ENCODE assay signal across 1 cellular context in genomic region chr19:3809881-3810707, GRCh38.
TF ChIP-seq lines count a peak whose summit lies in the region.

No MANE protein-coding gene starts in this region.

TF ChIP-seq in IMR-90, 13 proteins besides CTCF, POLR2A, EP300 and RAD21:
- TF ChIP-seq NFE2L2 (IDR thresholded peaks at IDR 0.05; ENCODE audit: low read depth, low read length), result no peak
- no peak for TF ChIP-seq BHLHE40 (IDR thresholded peaks at IDR 0.05; ENCODE audit: low read depth, low read length)
- TF ChIP-seq SMC3 (IDR thresholded peaks at IDR 0.05; ENCODE audit: low read depth, low read length), result no peak
- TF ChIP-seq MAFK (IDR thresholded peaks at IDR 0.05; ENCODE audit: low read depth, low read length), result no peak
- no peak for TF ChIP-seq MAZ (IDR thresholded peaks at IDR 0.05; ENCODE audit: borderline replicate concordance, low read depth, low read length)
- TF ChIP-seq ELK1 (IDR thresholded peaks at IDR 0.05; ENCODE audit: borderline replicate concordance, low read depth, low read length), result no peak
- TF ChIP-seq USF2 (IDR thresholded peaks at IDR 0.05; ENCODE audit: low read depth, low read length), result no peak
- TF ChIP-seq RCOR1 (IDR thresholded peaks at IDR 0.05; ENCODE audit: insufficient replicate concordance, low read length), result no peak
- no peak for TF ChIP-seq CHD1 (IDR thresholded peaks at IDR 0.05; ENCODE audit: low read depth, low read length)
- no peak for TF ChIP-seq FOS (IDR thresholded peaks at IDR 0.05; ENCODE audit: low read depth, low read length)
- no peak for TF ChIP-seq CEBPB (IDR thresholded peaks at IDR 0.05; ENCODE audit: low read depth, low read length)
- no peak for TF ChIP-seq RFX5 (IDR thresholded peaks at IDR 0.05; ENCODE audit: low read depth, low read length)
- no peak for TF ChIP-seq MXI1 (IDR thresholded peaks at IDR 0.05; ENCODE audit: borderline replicate concordance, low read depth, low read length)
